8 cellular contexts compared by ENCODE assay signal in genomic region chr1:27145934-27146354, GRCh38. TPM values are rescaled to one million over a fixed set of nuclear protein-coding genes. Genes with fewer than 3 reads are reported as not detected.
DNase-seq lines count a peak whose midpoint lies in the region; ATAC-seq and TF ChIP-seq lines count a peak whose summit lies in the region.

No MANE protein-coding gene starts in this region.

- ATAC-seq in HG03354 (IDR thresholded peaks at IDR 0.05; ENCODE audit: poor library complexity, severe bottlenecking, unreplicated experiment) (no peak), HG03135 (IDR thresholded peaks at IDR 0.05; ENCODE audit: unreplicated experiment) (no peak)

- no peak overlapping the region for H3K4me3 ChIP-seq in A673 (ENCODE audit: low read depth, low read length, poor library complexity, severe bottlenecking)
- H3K4me3 ChIP-seq in Karpas-422 (ENCODE audit: low read length), result no peak overlapping the region
- no peak overlapping the region for H3K4me3 ChIP-seq in duodenal mucosa (ENCODE audit: low read depth in 1 of 2, low read length in 2 of 2)

- no peaks in the 10 kb centered on the region for H3K27me3 Mint-ChIP-seq in nephron (ENCODE audit: low read depth)

- H3K4me1 ChIP-seq in A673 (ENCODE audit: insufficient read depth, low read length, poor library complexity, severe bottlenecking) (peaks cover 31% of the 10 kb centered on the region), Karpas-422 (ENCODE audit: low read length) (peaks cover 97% of the 10 kb centered on the region), duodenal mucosa (ENCODE audit: control insufficient read depth in 1 of 2, insufficient read depth in 2 of 2, low read length in 2 of 2) (peaks cover 72 to 79% of the 10 kb centered on the region in 2 donors)

- H3K4me2 ChIP-seq in Karpas-422 (ENCODE audit: low read depth, low read length, poor library complexity, severe bottlenecking), result no peak overlapping the region

- no TSS peak for BruUV-seq in A673 (replicated peaks; lab: Mats Ljungman, UMichigan)

- peaks cover 66% of the 10 kb centered on the region for H3K4me1 Mint-ChIP-seq in nephron

- DNase-seq in A673 (ENCODE audit: low spot score) (peak; percentile 30), Karpas-422 (no peak), NCI-H2081 (lab: John Stamatoyannopoulos, UW) (no peak), mesenteric fat pad (ENCODE audit: low spot score) (no peak)

- no peaks in the 10 kb centered on the region for H3K9me3 Mint-ChIP-seq in nephron

- H3K27me3 ChIP-seq in A673 (replicated peaks; ENCODE audit: insufficient read depth, low read depth, low read length, poor library complexity), result no peaks in the 10 kb centered on the region
- no peaks in the 10 kb centered on the region for H3K27me3 ChIP-seq in Karpas-422 (ENCODE audit: low read length)
- H3K27me3 ChIP-seq in duodenal mucosa (ENCODE audit: control insufficient read depth in 1 of 2, insufficient read depth in 2 of 2, low read length in 2 of 2), result no peaks in the 10 kb centered on the region

- TF ChIP-seq CTCF in A673 (conservative IDR thresholded peaks at IDR 0.05; ENCODE audit: low read depth, low read length) (no peak), nephron (IDR thresholded peaks at IDR 0.05; ENCODE audit: unreplicated experiment in 3 of 3) (no peak)

- no peak overlapping the region for H2AFZ ChIP-seq in Karpas-422 (ENCODE audit: low read length)

- H3K36me3 ChIP-seq in A673 (ENCODE audit: insufficient read depth, low read length, poor library complexity, severe bottlenecking) (no peaks in the 10 kb centered on the region), Karpas-422 (ENCODE audit: insufficient read depth, low read length) (peaks cover 16% of the 10 kb centered on the region), duodenal mucosa (ENCODE audit: control insufficient read depth in 1 of 2, insufficient read depth in 2 of 2, low read length in 2 of 2) (peaks cover 0 to 3% of the 10 kb centered on the region in 2 donors)

- H3K9me2 ChIP-seq in Karpas-422 (replicated peaks; ENCODE audit: insufficient read depth, low read length), result no peaks in the 10 kb centered on the region

- H3K9me3 ChIP-seq in A673 (ENCODE audit: low read depth, low read length, poor library complexity, severe bottlenecking) (no peaks in the 10 kb centered on the region), Karpas-422 (ENCODE audit: low read length) (no peaks in the 10 kb centered on the region), duodenal mucosa (ENCODE audit: control insufficient read depth in 1 of 2, low read length in 2 of 2) (no peaks in the 10 kb centered on the region)

- H3K9ac ChIP-seq in Karpas-422 (ENCODE audit: low read length) (no peak overlapping the region), duodenal mucosa (ENCODE audit: low read depth in 1 of 2, low read length in 2 of 2) (peak overlapping the region; percentile 13 to 42)

- H3K27ac Mint-ChIP-seq in nephron, result peak overlapping the region; percentile 89 to 99 (median 97)

- H3K27ac ChIP-seq in A673 (ENCODE audit: low read depth, low read length, poor library complexity, severe bottlenecking) (peak overlapping the region; percentile 60), Karpas-422 (ENCODE audit: low read length) (peak overlapping the region; percentile 99), duodenal mucosa (ENCODE audit: low read depth, low read length) (peak overlapping the region; percentile 53)

- H3K36me3 Mint-ChIP-seq in nephron (ENCODE audit: low read depth), result no peaks in the 10 kb centered on the region

- intact Hi-C loops in A673 (cut with micrococcal nuclease; ENCODE audit: unreplicated experiment), result no loop called here

- peaks cover 77% of the 10 kb centered on the region for H3K79me2 ChIP-seq in Karpas-422 (ENCODE audit: low read length)

- POLR2A ChIA-PET in A673 (lab: Charles Lee; ENCODE audit: low non-redundant PET), result no interaction called here

- H4K20me1 ChIP-seq in Karpas-422 (ENCODE audit: insufficient read depth, low read depth, low read length), result peaks cover 25% of the 10 kb centered on the region; the same call in 1 of the 2 replicates

- CTCF ChIA-PET in A673 (lab: Charles Lee), result interaction anchor here (1.0 kb wide), 1 partner anchor 9 kb away, joined by 4 read pairs; the partner anchor contains the start of gene SLC9A1

- H3K4me3 Mint-ChIP-seq in nephron, result no peak overlapping the region

RNA-seq across cellular contexts. Expression of gene SLC9A1, which starts 9.0 kb away (rescaled TPM):
- total RNA-seq in A673 (2021) (27.0 and 30.2 TPM in 2 replicates), mesenteric fat pad (24.4 TPM)
- 35.3 and 48.6 TPM in 2 replicates for total RNA-seq in Karpas-422 (2014; rRNA removed; shearing (Covaris generic); ENCODE audit: low replicate concordance)
